In genomic region chr21:15204140-15204774, GRCh38 we compare ENCODE assay signal across 19 cellular contexts.
"Had no signal": no experiment of that assay in that cellular context is flagged by ENCODE, and none has a peak within 500 bp of the region (broad histone marks: within the 10 kb centered on the region; RNA-seq: fewer than 3 reads in every experiment).

No MANE protein-coding gene starts in this region.

- H3K36me3 Mint-ChIP-seq: activated naive CD4-positive, alpha-beta T cell treated with anti-CD3 and anti-CD28 coated beads, Interleukin-2, amount 50 U/mL, for 72 hours; naive B cell had no signal

- H3K4me3 ChIP-seq: lung, pancreas, tibial nerve had no signal

- FAIRE-seq: colon, endometrium, pancreas had no signal

- ATAC-seq: activated CD8-positive, alpha-beta T cell treated with anti-CD3 and anti-CD28 coated beads, Interleukin-2, amount 10 ng/mL, durations not matched to agents 7 days and 5 days; activated naive CD4-positive, alpha-beta T cell treated with anti-CD3 and anti-CD28 coated beads, Interleukin-2, amount 50 U/mL, for 72 hours had no signal

- H3K9me3 Mint-ChIP-seq: activated B cell treated with CpG ODN at 0.5 μM for 24 hours, naive B cell had no signal

- H3K27ac ChIP-seq: pancreas, tibial nerve had no signal

- H3K27ac Mint-ChIP-seq: activated B cell treated with CpG ODN at 0.5 μM for 24 hours; activated CD8-positive, alpha-beta T cell treated with anti-CD3 and anti-CD28 coated beads, Interleukin-2, amount 10 ng/mL, durations not matched to agents 7 days and 5 days; activated naive CD4-positive, alpha-beta T cell treated with anti-CD3 and anti-CD28 coated beads, Interleukin-2, amount 50 U/mL, for 72 hours; naive B cell had no signal

- H3K27me3 ChIP-seq: pancreas, tibial nerve had no signal

- H3K9me3 ChIP-seq: pancreas, tibial nerve had no signal

- DNase-seq: activated B cell treated with CpG ODN at 0.5 μM for 24 hours; activated CD4-positive, alpha-beta T cell treated with anti-CD3 and anti-CD28 coated beads for 48 hours; activated CD8-positive, alpha-beta memory T cell treated with anti-CD3 and anti-CD28 coated beads, Interleukin-2, amount 50 U/mL, for 4 hours; activated CD8-positive, alpha-beta T cell treated with anti-CD3 and anti-CD28 coated beads, Interleukin-2, amount 10 ng/mL, durations not matched to agents 7 days and 5 days; activated gamma-delta T cell; activated T-cell treated with anti-CD3 and anti-CD28 coated beads, Interleukin-2, amount 50 U/mL, for 48 hours; amniotic stem cell; caudate nucleus; hypothalamus; naive B cell; pancreas; stimulated activated CD4-positive, alpha-beta T cell treated with anti-CD3 and anti-CD28 coated beads, Interleukin-4, amount 100 ng/mL, for 24 hours; stimulated activated naive CD4-positive, alpha-beta T cell; substantia nigra had no signal

- H3K36me3 ChIP-seq: pancreas, tibial nerve had no signal

- H3K4me3 Mint-ChIP-seq: activated B cell treated with CpG ODN at 0.5 μM for 24 hours; activated CD8-positive, alpha-beta T cell treated with anti-CD3 and anti-CD28 coated beads, Interleukin-2, amount 10 ng/mL, durations not matched to agents 7 days and 5 days; naive B cell had no signal
